In the genomic region with DNA sequence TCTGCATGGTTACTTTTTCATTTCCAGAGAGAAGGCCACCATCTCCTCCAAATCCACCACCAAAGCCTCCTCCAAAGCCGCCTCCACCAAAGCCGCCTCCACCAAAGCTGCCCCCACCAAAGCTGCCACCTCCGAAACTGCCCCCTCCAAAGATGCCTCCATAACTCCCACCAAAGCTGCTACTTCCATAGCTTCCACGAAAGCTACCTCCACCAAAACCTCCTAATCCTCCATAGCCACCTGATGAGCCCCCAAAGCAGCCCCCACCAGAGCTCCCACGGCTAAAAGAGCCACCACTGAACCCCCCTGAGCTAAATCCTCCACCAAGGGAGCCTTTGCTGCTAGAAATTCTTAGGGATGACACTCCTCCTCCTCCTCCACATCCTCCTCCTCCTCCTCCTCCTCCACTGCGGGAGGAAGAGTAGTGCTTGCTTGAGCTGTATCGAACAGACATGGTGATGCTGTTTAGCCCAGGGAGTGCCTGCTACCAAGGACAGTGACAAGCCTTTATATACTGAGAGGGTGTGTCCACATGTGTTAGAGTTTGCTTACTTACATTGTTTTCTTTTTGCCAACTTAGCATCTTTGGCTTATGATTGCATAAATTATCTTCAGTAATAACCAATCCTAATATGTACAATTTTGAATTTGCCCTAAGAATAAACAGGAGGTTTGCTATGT, we compare ENCODE assay signal across 8 cellular contexts. TPM values are rescaled to one million over a fixed set of nuclear protein-coding genes. Genes with fewer than 3 reads are reported as not detected.
DNase-seq lines count a peak whose midpoint lies in the region; ATAC-seq and TF ChIP-seq lines count a peak whose summit lies in the region.

Gene KRT10 (minus strand): TSS at position 483 of the 681 bp plus-strand sequence. CDS start 29 bp downstream, at position 454.

- TF ChIP-seq CTCF in esophagus squamous epithelium (IDR thresholded peaks at IDR 0.05): no peak

- H3K27me3 ChIP-seq in CD4-positive, alpha-beta memory T cell (ENCODE audit: insufficient read depth, low read length): no peaks in the 10 kb centered on the region
- H3K27me3 ChIP-seq in esophagus squamous epithelium: no peaks in the 10 kb centered on the region

- H3K36me3 ChIP-seq in CD4-positive, alpha-beta memory T cell (ENCODE audit: insufficient read depth, low read length): peaks cover 3% of the 10 kb centered on the region
- peaks cover 0 to 11% (median 0%) of the 10 kb centered on the region in 3 donors for H3K36me3 ChIP-seq in esophagus squamous epithelium

- no peak within 1 kb of the TSS for H3K4me3 ChIP-seq in CD4-positive, alpha-beta memory T cell (ENCODE audit: low read length in 2 of 2)
- H3K4me3 ChIP-seq in esophagus squamous epithelium: no peak within 1 kb of the TSS

- DNase-seq in CD4-positive, alpha-beta memory T cell: no peak
- DNase-seq in NCI-H460 (ENCODE audit: extremely low read depth, low read depth) (no peak), esophagus squamous epithelium (lab: John Stamatoyannopoulos, UW) (no peak), NCI-H774 (lab: John Stamatoyannopoulos, UW) (no peak), NCI-H1105 (lab: John Stamatoyannopoulos, UW) (no peak)
- DNase-seq in naive thymus-derived CD8-positive, alpha-beta T cell: no peak

- peak within 1 kb of the TSS in 1 of 8 donors; percentile 15 for H3K4me3 Mint-ChIP-seq in CD4-positive, alpha-beta memory T cell
- H3K4me3 Mint-ChIP-seq in naive thymus-derived CD8-positive, alpha-beta T cell: no peak within 1 kb of the TSS

- WGBS in esophagus squamous epithelium, 2 donors: 88 to 93% methylated on average over 3 to 7 of the region's 7 CpGs

- no peak for TF ChIP-seq POLR2A in esophagus squamous epithelium (IDR thresholded peaks at IDR 0.05)

- H3K9me3 ChIP-seq in CD4-positive, alpha-beta memory T cell (ENCODE audit: control insufficient read depth in 1 of 2, low read length in 2 of 2): no peaks in the 10 kb centered on the region
- H3K9me3 ChIP-seq in esophagus squamous epithelium: no peaks in the 10 kb centered on the region

- CTCF ChIA-PET in CD4-positive, alpha-beta memory T cell (lab: Charles Lee; ENCODE audit: partially characterized antibody): interaction anchor here (1.3 to 1.6 kb wide), 2 partner anchors 19 to 841 kb away, joined by 4 to 6 read pairs; no protein-coding TSS in a partner anchor

- ATAC-seq in naive thymus-derived CD8-positive, alpha-beta T cell: no peak
- ATAC-seq in HG03097 (IDR thresholded peaks at IDR 0.05; ENCODE audit: low FRiP score, unreplicated experiment) (no peak), GM18868 (IDR thresholded peaks at IDR 0.05; ENCODE audit: unreplicated experiment) (no peak)

- H3K27ac Mint-ChIP-seq in CD4-positive, alpha-beta memory T cell: peak within 1 kb of the TSS in 1 of 7 donors; percentile 75
- peak within 1 kb of the TSS in 1 of 10 donors; percentile 8 for H3K27ac Mint-ChIP-seq in naive thymus-derived CD8-positive, alpha-beta T cell

- H3K4me1 Mint-ChIP-seq in CD4-positive, alpha-beta memory T cell: peaks cover 5 to 25% (median 15%) of the 10 kb centered on the region in 4 donors
- peaks cover 11 to 27% (median 19%) of the 10 kb centered on the region in 4 donors for H3K4me1 Mint-ChIP-seq in naive thymus-derived CD8-positive, alpha-beta T cell

- H3K9me3 Mint-ChIP-seq in CD4-positive, alpha-beta memory T cell: no peaks in the 10 kb centered on the region
- H3K9me3 Mint-ChIP-seq in naive thymus-derived CD8-positive, alpha-beta T cell: peaks cover 0 to 14% (median 0%) of the 10 kb centered on the region in 9 donors

- peaks cover 15 to 40% of the 10 kb centered on the region in 2 donors for H3K36me3 Mint-ChIP-seq in CD4-positive, alpha-beta memory T cell
- H3K36me3 Mint-ChIP-seq in naive thymus-derived CD8-positive, alpha-beta T cell: peaks cover 11 to 45% (median 31%) of the 10 kb centered on the region in 3 donors

- intact Hi-C loops in CD4-positive, alpha-beta memory T cell (cut with micrococcal nuclease): no loop called here
- intact Hi-C loops in esophagus squamous epithelium (cut with DNase I): no loop called here

- POLR2A ChIA-PET in CD4-positive, alpha-beta memory T cell (lab: Charles Lee; ENCODE audit: partially characterized antibody): no interaction called here
- POLR2A ChIA-PET in naive thymus-derived CD8-positive, alpha-beta T cell (lab: Charles Lee): no interaction called here

- H3K27me3 Mint-ChIP-seq in CD4-positive, alpha-beta memory T cell: peaks cover 8 to 11% of the 10 kb centered on the region in 2 donors
- peaks cover 4 to 21% (median 9%) of the 10 kb centered on the region in 5 donors for H3K27me3 Mint-ChIP-seq in naive thymus-derived CD8-positive, alpha-beta T cell

- peaks cover 22% of the 10 kb centered on the region for H3K4me1 ChIP-seq in CD4-positive, alpha-beta memory T cell (ENCODE audit: insufficient read depth, low read length)
- peaks cover 0 to 21% (median 8%) of the 10 kb centered on the region in 3 donors for H3K4me1 ChIP-seq in esophagus squamous epithelium

- no peak within 1 kb of the TSS for H3K27ac ChIP-seq in CD4-positive, alpha-beta memory T cell (ENCODE audit: low read depth, low read length)
- H3K27ac ChIP-seq in esophagus squamous epithelium: no peak within 1 kb of the TSS

RNA-seq across cellular contexts. Expression of gene KRT10, which starts in this region (rescaled TPM):
- 10 to 100 TPM; 37.6 to 40.4 TPM for total RNA-seq in CD4-positive, alpha-beta memory T cell
- polyA plus RNA-seq in CD4-positive, alpha-beta memory T cell: 100 to 1,000 TPM; 141 to 181 TPM
- total RNA-seq in NCI-H460 (2014; rRNA removed; shearing (Covaris generic)): 36.8 and 38.4 TPM in 2 replicates
- 8.4 and 10.0 TPM in 2 replicates for polyA plus RNA-seq in NCI-H460 (2014; cell fraction: nucleus; rRNA removed)
- 10 to 100 TPM; 14.4 to 50.0 (median 33.2) TPM for total RNA-seq in esophagus squamous epithelium
- 10 to 100 TPM; 47.8 to 53.7 TPM for total RNA-seq in naive thymus-derived CD8-positive, alpha-beta T cell
- 100 to 1,000 TPM; 185 to 239 (median 204) TPM for polyA plus RNA-seq in naive thymus-derived CD8-positive, alpha-beta T cell
